Comparison of ENCODE assay signal across 16 cellular contexts in genomic region chr7:46032936-46033335, GRCh38.
A peak's percentile ranks its signal among the peaks of the same experiment; 100 is the strongest.
DNase-seq lines count a peak whose midpoint lies in the region; TF ChIP-seq lines count a peak whose summit lies in the region.
"Had no signal": no experiment of that assay in that cellular context is flagged by ENCODE, and none has a peak within 500 bp of the region (broad histone marks: within the 10 kb centered on the region; RNA-seq: fewer than 3 reads in every experiment).

No MANE protein-coding gene starts in this region.

- no peaks in the 10 kb centered on the region for H3K9me3 Mint-ChIP-seq in HFFc6

- peak overlapping the region; percentile 70 for H3K27ac Mint-ChIP-seq in HFFc6
- H3K27ac Mint-ChIP-seq: activated CD8-positive, alpha-beta memory T cell treated with anti-CD3 and anti-CD28 coated beads, Interleukin-2, amount 10 ng/mL, durations not matched to agents 7 days and 5 days; B cell had no signal

- no peak for TF ChIP-seq CTCF in HFFc6 (IDR thresholded peaks at IDR 0.05)
- TF ChIP-seq CTCF in uterus (IDR thresholded peaks at IDR 0.05), result no peak
- TF ChIP-seq CTCF in GM10266 (IDR thresholded peaks at IDR 0.05; ENCODE audit: control insufficient read depth, insufficient read depth, low read depth, missing control alignments), result no peak

- no peaks in the 10 kb centered on the region for H3K36me3 Mint-ChIP-seq in HFFc6 (ENCODE audit: low read depth)
- H3K36me3 Mint-ChIP-seq: activated CD8-positive, alpha-beta memory T cell treated with anti-CD3 and anti-CD28 coated beads, Interleukin-2, amount 10 ng/mL, durations not matched to agents 7 days and 5 days had no signal

- H3K27me3 Mint-ChIP-seq in HFFc6 (ENCODE audit: insufficient read depth), result 0 out of 2 replicates have a peak, but pooled peaks cover 1% of the 10 kb centered on the region
- H3K27me3 Mint-ChIP-seq: activated CD8-positive, alpha-beta memory T cell treated with anti-CD3 and anti-CD28 coated beads, Interleukin-2, amount 10 ng/mL, durations not matched to agents 7 days and 5 days; B cell had no signal

- no peaks in the 10 kb centered on the region for H3K36me3 ChIP-seq in uterus
- H3K36me3 ChIP-seq: SJCRH30 had no signal

- no peak overlapping the region for H3K27ac ChIP-seq in uterus
- H3K27ac ChIP-seq: SJCRH30 had no signal

- intact Hi-C loops in uterus (cut with DNase I; ENCODE audit: low total_unique reads), result no loop called here

- no peak for TF ChIP-seq POLR2A in uterus (IDR thresholded peaks at IDR 0.05)

- no peak overlapping the region for H3K4me3 ChIP-seq in uterus
- H3K4me3 ChIP-seq: SJCRH30 had no signal

- no peaks in the 10 kb centered on the region for H3K27me3 ChIP-seq in uterus

- DNase-seq in AG20443 (ENCODE audit: low spot score) (peak; percentile 33), HFFc6 (peak; percentile 72), amniotic epithelial cell (ENCODE audit: low read depth) (peak; percentile 9), kidney tubule cell (ENCODE audit: low spot score) (peak; percentile 81), uterus (no peak), cerebellum (ENCODE audit: low spot score) (no peak), GM10266 (ENCODE audit: extremely low spot score) (no peak)
- no peak for DNase-seq in activated effector memory CD4-positive, alpha-beta T cell treated with Interleukin-2 at 50 U/mL for 16 hours
- DNase-seq: activated CD8-positive, alpha-beta memory T cell treated with anti-CD3 and anti-CD28 coated beads, Interleukin-2, amount 10 ng/mL, durations not matched to agents 7 days and 5 days; amygdala; Karpas-422; NCI-H1436; occipital lobe; SJCRH30; stimulated activated CD4-positive, alpha-beta T cell treated with anti-CD3 and anti-CD28 coated beads, Interleukin-2, amount 100 ng/mL, for 48 hours had no signal

- H3K9me3 ChIP-seq in uterus, result no peaks in the 10 kb centered on the region
- H3K9me3 ChIP-seq: SJCRH30 had no signal

- H3K4me1 Mint-ChIP-seq in HFFc6 (ENCODE audit: low read depth), result peaks cover 58% of the 10 kb centered on the region
- H3K4me1 Mint-ChIP-seq: activated CD8-positive, alpha-beta memory T cell treated with anti-CD3 and anti-CD28 coated beads, Interleukin-2, amount 10 ng/mL, durations not matched to agents 7 days and 5 days; B cell had no signal

- H3K4me3 Mint-ChIP-seq in HFFc6, result peak overlapping the region; percentile 1; the same call in 1 of the 2 replicates
- H3K4me3 Mint-ChIP-seq: activated CD8-positive, alpha-beta memory T cell treated with anti-CD3 and anti-CD28 coated beads, Interleukin-2, amount 10 ng/mL, durations not matched to agents 7 days and 5 days; B cell had no signal

- H3K4me1 ChIP-seq in uterus, result no peaks in the 10 kb centered on the region
- H3K4me1 ChIP-seq: SJCRH30 had no signal

Comparison
In these comparisons a context has a peak if more than half of its experiments do, and no peak if none do; other contexts are left out.
1. DNase-seq: peak in AG20443 (single experiment), HFFc6 (single experiment), amniotic epithelial cell (single experiment) and kidney tubule cell (single experiment); none in uterus (0 of 2), cerebellum (single experiment), GM10266 (single experiment) and activated effector memory CD4-positive, alpha-beta T cell treated with Interleukin-2 at 50 U/mL for 16 hours (single experiment).